ENCODE assay signal across 1 cellular context in the genomic region with DNA sequence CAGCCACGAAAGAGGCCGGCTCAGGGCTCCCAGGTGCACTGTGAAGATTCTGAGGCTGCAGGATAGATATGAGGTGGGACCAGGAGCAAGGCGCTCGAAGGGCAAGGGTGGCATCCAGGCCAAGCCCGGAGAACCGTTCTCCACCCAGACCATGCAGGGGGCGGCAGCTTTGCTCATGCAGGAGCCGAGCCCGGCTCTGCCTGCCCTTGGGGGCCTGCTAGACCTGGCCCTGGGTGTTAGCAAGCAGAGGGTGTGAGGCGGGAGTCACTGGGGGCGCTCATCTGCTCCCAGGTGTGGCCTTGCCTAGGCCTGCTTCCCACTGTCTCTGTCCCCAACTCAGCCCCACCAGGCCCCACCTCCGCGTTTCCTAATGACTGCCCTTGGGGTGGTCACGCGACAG.
TF ChIP-seq lines count a peak whose summit lies in the region.

No MANE protein-coding gene starts in this region.

TF ChIP-seq in GM23338, 12 proteins besides CTCF, POLR2A, EP300 and RAD21 (continued from another document):
- TF ChIP-seq, protein P1, sequence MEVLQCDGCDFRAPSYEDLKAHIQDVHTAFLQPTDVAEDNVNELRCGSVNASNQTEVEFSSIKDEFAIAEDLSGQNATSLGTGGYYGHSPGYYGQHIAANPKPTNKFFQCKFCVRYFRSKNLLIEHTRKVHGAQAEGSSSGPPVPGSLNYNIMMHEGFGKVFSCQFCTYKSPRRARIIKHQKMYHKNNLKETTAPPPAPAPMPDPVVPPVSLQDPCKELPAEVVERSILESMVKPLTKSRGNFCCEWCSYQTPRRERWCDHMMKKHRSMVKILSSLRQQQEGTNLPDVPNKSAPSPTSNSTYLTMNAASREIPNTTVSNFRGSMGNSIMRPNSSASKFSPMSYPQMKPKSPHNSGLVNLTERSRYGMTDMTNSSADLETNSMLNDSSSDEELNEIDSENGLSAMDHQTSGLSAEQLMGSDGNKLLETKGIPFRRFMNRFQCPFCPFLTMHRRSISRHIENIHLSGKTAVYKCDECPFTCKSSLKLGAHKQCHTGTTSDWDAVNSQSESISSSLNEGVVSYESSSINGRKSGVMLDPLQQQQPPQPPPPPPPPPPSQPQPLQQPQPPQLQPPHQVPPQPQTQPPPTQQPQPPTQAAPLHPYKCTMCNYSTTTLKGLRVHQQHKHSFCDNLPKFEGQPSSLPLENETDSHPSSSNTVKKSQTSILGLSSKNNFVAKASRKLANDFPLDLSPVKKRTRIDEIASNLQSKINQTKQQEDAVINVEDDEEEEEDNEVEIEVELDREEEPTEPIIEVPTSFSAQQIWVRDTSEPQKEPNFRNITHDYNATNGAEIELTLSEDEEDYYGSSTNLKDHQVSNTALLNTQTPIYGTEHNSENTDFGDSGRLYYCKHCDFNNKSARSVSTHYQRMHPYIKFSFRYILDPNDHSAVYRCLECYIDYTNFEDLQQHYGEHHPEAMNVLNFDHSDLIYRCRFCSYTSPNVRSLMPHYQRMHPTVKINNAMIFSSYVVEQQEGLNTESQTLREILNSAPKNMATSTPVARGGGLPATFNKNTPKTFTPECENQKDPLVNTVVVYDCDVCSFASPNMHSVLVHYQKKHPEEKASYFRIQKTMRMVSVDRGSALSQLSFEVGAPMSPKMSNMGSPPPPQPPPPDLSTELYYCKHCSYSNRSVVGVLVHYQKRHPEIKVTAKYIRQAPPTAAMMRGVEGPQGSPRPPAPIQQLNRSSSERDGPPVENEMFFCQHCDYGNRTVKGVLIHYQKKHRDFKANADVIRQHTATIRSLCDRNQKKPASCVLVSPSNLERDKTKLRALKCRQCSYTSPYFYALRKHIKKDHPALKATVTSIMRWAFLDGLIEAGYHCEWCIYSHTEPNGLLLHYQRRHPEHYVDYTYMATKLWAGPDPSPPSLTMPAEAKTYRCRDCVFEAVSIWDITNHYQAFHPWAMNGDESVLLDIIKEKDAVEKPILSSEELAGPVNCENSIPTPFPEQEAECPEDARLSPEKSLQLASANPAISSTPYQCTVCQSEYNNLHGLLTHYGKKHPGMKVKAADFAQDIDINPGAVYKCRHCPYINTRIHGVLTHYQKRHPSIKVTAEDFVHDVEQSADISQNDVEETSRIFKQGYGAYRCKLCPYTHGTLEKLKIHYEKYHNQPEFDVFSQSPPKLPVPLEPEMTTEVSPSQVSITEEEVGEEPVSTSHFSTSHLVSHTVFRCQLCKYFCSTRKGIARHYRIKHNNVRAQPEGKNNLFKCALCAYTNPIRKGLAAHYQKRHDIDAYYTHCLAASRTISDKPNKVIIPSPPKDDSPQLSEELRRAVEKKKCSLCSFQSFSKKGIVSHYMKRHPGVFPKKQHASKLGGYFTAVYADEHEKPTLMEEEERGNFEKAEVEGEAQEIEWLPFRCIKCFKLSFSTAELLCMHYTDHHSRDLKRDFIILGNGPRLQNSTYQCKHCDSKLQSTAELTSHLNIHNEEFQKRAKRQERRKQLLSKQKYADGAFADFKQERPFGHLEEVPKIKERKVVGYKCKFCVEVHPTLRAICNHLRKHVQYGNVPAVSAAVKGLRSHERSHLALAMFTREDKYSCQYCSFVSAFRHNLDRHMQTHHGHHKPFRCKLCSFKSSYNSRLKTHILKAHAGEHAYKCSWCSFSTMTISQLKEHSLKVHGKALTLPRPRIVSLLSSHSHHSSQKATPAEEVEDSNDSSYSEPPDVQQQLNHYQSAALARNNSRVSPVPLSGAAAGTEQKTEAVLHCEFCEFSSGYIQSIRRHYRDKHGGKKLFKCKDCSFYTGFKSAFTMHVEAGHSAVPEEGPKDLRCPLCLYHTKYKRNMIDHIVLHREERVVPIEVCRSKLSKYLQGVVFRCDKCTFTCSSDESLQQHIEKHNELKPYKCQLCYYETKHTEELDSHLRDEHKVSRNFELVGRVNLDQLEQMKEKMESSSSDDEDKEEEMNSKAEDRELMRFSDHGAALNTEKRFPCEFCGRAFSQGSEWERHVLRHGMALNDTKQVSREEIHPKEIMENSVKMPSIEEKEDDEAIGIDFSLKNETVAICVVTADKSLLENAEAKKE (CRISPR knock-in tag; IDR thresholded peaks at IDR 0.05), result no peak
- TF ChIP-seq POLR2AphosphoS5 (IDR thresholded peaks at IDR 0.05; ENCODE audit: low read depth) (no peak), NANOG (IDR thresholded peaks at IDR 0.05; ENCODE audit: borderline replicate concordance) (no peak), ZNF331 (CRISPR knock-in tag; IDR thresholded peaks at IDR 0.05; ENCODE audit: low read depth) (no peak), JUNB (IDR thresholded peaks at IDR 0.05; ENCODE audit: unreplicated experiment) (no peak), ZNF114 (CRISPR knock-in tag; IDR thresholded peaks at IDR 0.05) (no peak), STAT1 (IDR thresholded peaks at IDR 0.05; ENCODE audit: unreplicated experiment) (no peak)
- TF ChIP-seq, protein P2, sequence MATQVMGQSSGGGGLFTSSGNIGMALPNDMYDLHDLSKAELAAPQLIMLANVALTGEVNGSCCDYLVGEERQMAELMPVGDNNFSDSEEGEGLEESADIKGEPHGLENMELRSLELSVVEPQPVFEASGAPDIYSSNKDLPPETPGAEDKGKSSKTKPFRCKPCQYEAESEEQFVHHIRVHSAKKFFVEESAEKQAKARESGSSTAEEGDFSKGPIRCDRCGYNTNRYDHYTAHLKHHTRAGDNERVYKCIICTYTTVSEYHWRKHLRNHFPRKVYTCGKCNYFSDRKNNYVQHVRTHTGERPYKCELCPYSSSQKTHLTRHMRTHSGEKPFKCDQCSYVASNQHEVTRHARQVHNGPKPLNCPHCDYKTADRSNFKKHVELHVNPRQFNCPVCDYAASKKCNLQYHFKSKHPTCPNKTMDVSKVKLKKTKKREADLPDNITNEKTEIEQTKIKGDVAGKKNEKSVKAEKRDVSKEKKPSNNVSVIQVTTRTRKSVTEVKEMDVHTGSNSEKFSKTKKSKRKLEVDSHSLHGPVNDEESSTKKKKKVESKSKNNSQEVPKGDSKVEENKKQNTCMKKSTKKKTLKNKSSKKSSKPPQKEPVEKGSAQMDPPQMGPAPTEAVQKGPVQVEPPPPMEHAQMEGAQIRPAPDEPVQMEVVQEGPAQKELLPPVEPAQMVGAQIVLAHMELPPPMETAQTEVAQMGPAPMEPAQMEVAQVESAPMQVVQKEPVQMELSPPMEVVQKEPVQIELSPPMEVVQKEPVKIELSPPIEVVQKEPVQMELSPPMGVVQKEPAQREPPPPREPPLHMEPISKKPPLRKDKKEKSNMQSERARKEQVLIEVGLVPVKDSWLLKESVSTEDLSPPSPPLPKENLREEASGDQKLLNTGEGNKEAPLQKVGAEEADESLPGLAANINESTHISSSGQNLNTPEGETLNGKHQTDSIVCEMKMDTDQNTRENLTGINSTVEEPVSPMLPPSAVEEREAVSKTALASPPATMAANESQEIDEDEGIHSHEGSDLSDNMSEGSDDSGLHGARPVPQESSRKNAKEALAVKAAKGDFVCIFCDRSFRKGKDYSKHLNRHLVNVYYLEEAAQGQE (IDR thresholded peaks at IDR 0.05; ENCODE audit: unreplicated experiment), result no peak
- TF ChIP-seq, protein P3, sequence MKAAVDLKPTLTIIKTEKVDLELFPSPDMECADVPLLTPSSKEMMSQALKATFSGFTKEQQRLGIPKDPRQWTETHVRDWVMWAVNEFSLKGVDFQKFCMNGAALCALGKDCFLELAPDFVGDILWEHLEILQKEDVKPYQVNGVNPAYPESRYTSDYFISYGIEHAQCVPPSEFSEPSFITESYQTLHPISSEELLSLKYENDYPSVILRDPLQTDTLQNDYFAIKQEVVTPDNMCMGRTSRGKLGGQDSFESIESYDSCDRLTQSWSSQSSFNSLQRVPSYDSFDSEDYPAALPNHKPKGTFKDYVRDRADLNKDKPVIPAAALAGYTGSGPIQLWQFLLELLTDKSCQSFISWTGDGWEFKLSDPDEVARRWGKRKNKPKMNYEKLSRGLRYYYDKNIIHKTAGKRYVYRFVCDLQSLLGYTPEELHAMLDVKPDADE (IDR thresholded peaks at IDR 0.05), result no peak
